26 cellular contexts compared by ENCODE assay signal in genomic region chr10:85532821-85533220, GRCh38.
"Had no signal": no experiment of that assay in that cellular context is flagged by ENCODE, and none has a peak within 500 bp of the region (broad histone marks: within the 10 kb centered on the region; RNA-seq: fewer than 3 reads in every experiment).

No MANE protein-coding gene starts in this region.

- H3K27ac ChIP-seq: body of pancreas, coronary artery, dorsolateral prefrontal cortex, heart left ventricle, pancreas, prostate gland, sigmoid colon, stomach, suprapubic skin, tibial nerve had no signal

- H3K27ac Mint-ChIP-seq: activated naive CD8-positive, alpha-beta T cell; activated T-cell treated with anti-CD3 and anti-CD28 coated beads, Interleukin-2, amount 50 U/mL, for 72 hours; naive thymus-derived CD4-positive, alpha-beta T cell; stimulated activated naive B cell treated with anti-CD40 and anti-IgM and Interleukin-4, amounts not matched to agents 10 μg/mL and 1 μg/mL and 100 μg/mL, for 72 hours had no signal

- H3K4me3 Mint-ChIP-seq: activated naive CD8-positive, alpha-beta T cell; activated T-cell treated with anti-CD3 and anti-CD28 coated beads, Interleukin-2, amount 50 U/mL, for 72 hours; naive thymus-derived CD4-positive, alpha-beta T cell; stimulated activated naive B cell treated with anti-CD40 and anti-IgM and Interleukin-4, amounts not matched to agents 10 μg/mL and 1 μg/mL and 100 μg/mL, for 72 hours had no signal

- H3K4me1 ChIP-seq: body of pancreas, heart left ventricle, pancreas, prostate gland, sigmoid colon, stomach, suprapubic skin, tibial nerve had no signal

- H3K4me1 Mint-ChIP-seq: naive thymus-derived CD4-positive, alpha-beta T cell; stimulated activated naive B cell treated with anti-CD40 and anti-IgM and Interleukin-4, amounts not matched to agents 10 μg/mL and 1 μg/mL and 100 μg/mL, for 72 hours had no signal

- H3K27me3 Mint-ChIP-seq: stimulated activated naive B cell treated with anti-CD40 and anti-IgM and Interleukin-4, amounts not matched to agents 10 μg/mL and 1 μg/mL and 100 μg/mL, for 72 hours had no signal

- H3K36me3 ChIP-seq: heart left ventricle, pancreas, prostate gland, sigmoid colon, stomach, suprapubic skin, tibial nerve had no signal

- H3K36me3 Mint-ChIP-seq: stimulated activated naive B cell treated with anti-CD40 and anti-IgM and Interleukin-4, amounts not matched to agents 10 μg/mL and 1 μg/mL and 100 μg/mL, for 72 hours had no signal

- H3K27me3 ChIP-seq: body of pancreas, dorsolateral prefrontal cortex, pancreas, sigmoid colon, stomach, suprapubic skin, tibial nerve had no signal

- DNase-seq: activated CD4-positive, alpha-beta T cell treated with anti-CD3 and anti-CD28 coated beads for 4 hours; activated CD4-positive, alpha-beta T cell treated with anti-CD3 and anti-CD28 coated beads, Interleukin-2, amount 50 U/mL, for 4 hours; activated naive CD4-positive, alpha-beta T cell; activated T-cell treated with anti-CD3 and anti-CD28 coated beads for 4 hours; activated T-cell treated with anti-CD3 and anti-CD28 coated beads, Interleukin-2, amount 50 U/mL, for 72 hours; anterior cingulate cortex; body of pancreas; dorsolateral prefrontal cortex; effector memory CD4-positive, alpha-beta T cell; foreskin fibroblast; heart left ventricle; left cardiac atrium; left ventricle myocardium superior; naive thymus-derived CD4-positive, alpha-beta T cell; pancreas; sigmoid colon; small intestine; stimulated activated CD4-positive, alpha-beta T cell treated with anti-CD3 and anti-CD28 coated beads, Interleukin-4, amount 100 ng/mL, for 24 hours; stimulated activated naive B cell treated with anti-CD40 and anti-IgM and Interleukin-4, amounts not matched to agents 10 μg/mL and 1 μg/mL and 100 μg/mL, for 72 hours; stomach; T-helper 2 cell had no signal

- H3K4me3 ChIP-seq: body of pancreas, coronary artery, dorsolateral prefrontal cortex, heart left ventricle, pancreas, prostate gland, sigmoid colon, stomach, suprapubic skin, tibial nerve had no signal

- H3K9me3 ChIP-seq: pancreas, prostate gland, suprapubic skin had no signal
